Comparison of ENCODE assay signal across 8 cellular contexts in the genomic region with DNA sequence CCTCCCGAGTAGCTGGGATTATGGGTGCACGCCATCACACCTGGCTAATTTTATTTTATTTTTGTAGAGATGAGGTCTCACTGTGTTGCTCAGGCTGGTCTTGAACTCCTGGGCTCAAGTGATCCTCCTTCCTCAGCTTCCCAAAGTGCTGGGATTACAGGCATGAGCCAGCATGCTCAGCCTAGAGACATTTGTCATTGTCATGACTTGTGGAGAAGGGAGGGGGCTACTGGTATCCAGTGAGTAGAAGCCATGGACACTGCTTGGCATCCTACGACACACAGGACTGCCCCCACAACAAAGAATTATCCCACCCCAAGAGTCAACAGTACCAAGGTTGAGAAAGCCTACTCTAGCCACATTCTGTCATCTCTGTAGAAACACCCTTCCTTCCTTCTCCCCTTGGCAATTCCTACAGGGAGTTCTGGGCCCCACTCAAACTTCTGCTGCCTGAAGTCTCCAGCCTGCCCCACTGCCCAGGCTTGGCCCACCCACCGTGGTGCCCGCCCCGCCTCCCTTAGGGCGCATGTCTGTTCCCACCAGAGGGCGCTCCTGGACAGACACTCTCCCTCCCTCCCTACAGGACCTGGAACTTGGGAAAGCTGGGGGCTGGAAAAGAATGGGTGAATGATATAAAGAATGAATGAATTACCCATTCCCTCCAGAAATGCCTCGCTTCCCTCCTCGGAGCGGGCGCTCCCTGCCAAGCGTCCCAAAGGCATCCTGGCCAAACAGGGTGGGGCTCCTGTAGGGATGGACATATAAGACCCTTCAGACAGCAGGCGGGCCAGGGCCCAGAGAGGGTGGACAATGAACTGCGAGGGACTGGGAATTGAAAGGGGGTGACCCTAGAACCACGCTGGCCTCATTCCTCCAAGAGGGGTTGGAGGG. TPM values are rescaled to one million over a fixed set of nuclear protein-coding genes. Genes with fewer than 3 reads are reported as not detected.
A peak's percentile ranks its signal among the peaks of the same experiment; 100 is the strongest.
DNase-seq lines count a peak whose midpoint lies in the region; ATAC-seq and TF ChIP-seq lines count a peak whose summit lies in the region.

No MANE protein-coding gene starts in this region.

- peak overlapping the region; percentile 36 for H3K18ac ChIP-seq in H9 (ENCODE audit: insufficient read length, low read depth, low read length)

- H3K56ac ChIP-seq in H9 (ENCODE audit: insufficient read length, low read depth, low read length): no peak overlapping the region

- no peak overlapping the region for H2AFZ ChIP-seq in H9 (ENCODE audit: low read length)

- H3K79me2 ChIP-seq in H9 (ENCODE audit: insufficient read depth, low read length): no peaks in the 10 kb centered on the region

- H3K14ac ChIP-seq in H9 (ENCODE audit: insufficient read depth, low read length): peak overlapping the region; percentile 19; the same call in 1 of the 2 replicates

- H3K27ac ChIP-seq in H9 (ENCODE audit: insufficient read length, low read depth, low read length): no peak overlapping the region
- peak overlapping the region; percentile 97 for H3K27ac ChIP-seq in lower lobe of right lung

- no peak overlapping the region for H3K9ac ChIP-seq in H9 (ENCODE audit: extremely low read depth, insufficient read length, low read length)

- TF ChIP-seq CTCF in AG09319 (IDR thresholded peaks at IDR 0.05; ENCODE audit: low read depth, low read length): peak; percentile 92
- TF ChIP-seq CTCF in H9 (conservative IDR thresholded peaks at IDR 0.05): peak; percentile 88
- TF ChIP-seq CTCF in lower lobe of right lung (IDR thresholded peaks at IDR 0.05): peak; percentile 89

- no peaks in the 10 kb centered on the region for H4K20me1 ChIP-seq in H9 (ENCODE audit: control insufficient read depth, insufficient read depth, insufficient read length)

- no peak overlapping the region for H3T11ph ChIP-seq in H9 (ENCODE audit: low read length)

- H2BK5ac ChIP-seq in H9 (ENCODE audit: insufficient read length, low read length): no peak overlapping the region

- H2BK20ac ChIP-seq in H9 (ENCODE audit: low read depth, low read length, poor library complexity, severe bottlenecking): no peak overlapping the region

- no CpG with 5 or more reads among the region's 16 CpGs for WGBS in H9 (ENCODE audit: extremely low coverage, insufficient read length, low lambda C conversion rate)

- H3K4me2 ChIP-seq in H9 (ENCODE audit: insufficient read depth, insufficient read length, low read length): peak overlapping the region; percentile 50

- no peak overlapping the region for H3K4ac ChIP-seq in H9 (ENCODE audit: low read depth, low read length)

- no peaks in the 10 kb centered on the region for H3K9me3 ChIP-seq in H9 (ENCODE audit: control insufficient read depth, low read depth, low read length)
- no peaks in the 10 kb centered on the region for H3K9me3 ChIP-seq in lower lobe of right lung

- no peak overlapping the region for H4K91ac ChIP-seq in H9 (ENCODE audit: insufficient read length, low read depth, low read length)

- H4K5ac ChIP-seq in H9 (ENCODE audit: insufficient read length, low read depth, low read length): no peak overlapping the region

- no peaks in the 10 kb centered on the region for H3K9me3 Mint-ChIP-seq in H9

- DNase-seq in AG09319 (ENCODE audit: extremely low read depth, low read depth): peak; percentile 42
- DNase-seq in H9: peak; percentile 88
- peak; percentile 21 to 84 for DNase-seq in NCI-H526 (lab: John Stamatoyannopoulos, UW)
- DNase-seq in activated CD4-positive, alpha-beta T cell treated with anti-CD3 and anti-CD28 coated beads, Interleukin-2, amount 50 U/mL, for 48 hours: peak; percentile 87 to 89
- DNase-seq in ecto neural progenitor cell (ENCODE audit: low spot score): peak; percentile 93
- peak; percentile 91 for DNase-seq in lower lobe of right lung
- peak; percentile 59 for DNase-seq in stimulated activated CD8-positive, alpha-beta memory T cell treated with anti-CD3 and anti-CD28 coated beads, Interleukin-12 subunit alpha, Interleukin-12 subunit beta, amount 100 ng/mL, for 4 hours (ENCODE audit: low read depth)

- no peak overlapping the region for H2BK120ac ChIP-seq in H9 (ENCODE audit: low read depth, low read length, poor library complexity, severe bottlenecking)

- peaks cover 4% of the 10 kb centered on the region for H3K23me2 ChIP-seq in H9 (ENCODE audit: insufficient read length, low read depth, low read length, poor library complexity, severe bottlenecking)

- H3K36me3 Mint-ChIP-seq in H9 (ENCODE audit: insufficient read depth in 1 of 3, low read depth in 3 of 3): no peaks in the 10 kb centered on the region; a peak in 1 of 7 replicates

- peak overlapping the region; percentile 1 for H3K4me3 ChIP-seq in lower lobe of right lung

- H3K4me1 ChIP-seq in H9 (ENCODE audit: insufficient read depth, low read length) (no peaks in the 10 kb centered on the region), lower lobe of right lung (peaks cover 44% of the 10 kb centered on the region)

- no peak overlapping the region for H4K8ac ChIP-seq in H9 (replicated peaks; ENCODE audit: insufficient read length, low read depth, low read length)

- H2AK5ac ChIP-seq in H9 (ENCODE audit: insufficient read length, low read length): no peak overlapping the region

- H3K23ac ChIP-seq in H9 (ENCODE audit: insufficient read length, low read depth, low read length): no peak overlapping the region

- H3K79me1 ChIP-seq in H9 (ENCODE audit: insufficient read depth, low read depth, low read length, poor library complexity, severe bottlenecking): no peaks in the 10 kb centered on the region

- ATAC-seq in lower lobe of right lung (peak; percentile 70 to 72), GM21367 (IDR thresholded peaks at IDR 0.05; ENCODE audit: unreplicated experiment) (no peak)

- H3K4me1 Mint-ChIP-seq in H9: peaks cover 27 to 43% of the 10 kb centered on the region in 2 experiments

- H2BK12ac ChIP-seq in H9 (ENCODE audit: insufficient read length, low read depth, low read length): no peak overlapping the region

- H2BK15ac ChIP-seq in H9 (ENCODE audit: low read depth, low read length): no peak overlapping the region; the same call in 1 of the 2 replicates

- H3K27me3 Mint-ChIP-seq in H9 (ENCODE audit: low read depth): peaks cover 10% of the 10 kb centered on the region

- H3K4me3 Mint-ChIP-seq in H9: peak overlapping the region; percentile 81 to 91; a peak in 4 of 5 replicates

- H3K27me3 ChIP-seq in H9 (ENCODE audit: insufficient read depth, low read length) (no peaks in the 10 kb centered on the region), lower lobe of right lung (ENCODE audit: low read depth) (no peaks in the 10 kb centered on the region)

- peak overlapping the region; percentile 90 to 98 (median 90); a peak in 6 of 7 replicates for H3K27ac Mint-ChIP-seq in H9

- intact Hi-C loops in lower lobe of right lung (cut with DNase I): no loop called here

- H3K36me3 ChIP-seq in lower lobe of right lung: no peaks in the 10 kb centered on the region

RNA-seq across cellular contexts. Expression of gene EMP3, which starts 5.5 kb away (rescaled TPM):
- total RNA-seq in H9 (2021): 9.6 and 13.2 TPM in 2 replicates
- total RNA-seq in lower lobe of right lung: 123 TPM

RNA-seq across cellular contexts. Expression of gene TMEM143, which starts 43.8 kb away (rescaled TPM):
- total RNA-seq in H9 (2021) (15.2 and 16.0 TPM in 2 replicates), lower lobe of right lung (11.1 TPM)

RNA-seq across cellular contexts. Expression of gene SYNGR4, which starts 44.3 kb away (rescaled TPM):
- total RNA-seq in H9 (2021): 0.31 TPM in 1 of 2 replicates, not detected in the other
- not detected for total RNA-seq in lower lobe of right lung

RNA-seq across cellular contexts. Expression of gene ZNF114, which starts 50.0 kb away (rescaled TPM):
- 20.2 and 20.3 TPM in 2 replicates for total RNA-seq in H9 (2021)
- total RNA-seq in lower lobe of right lung: 1.4 TPM

Comparison
In these comparisons a context has a peak if more than half of its experiments do, and no peak if none do; other contexts are left out.
1. DNase-seq: peak in every context shown above with its lines; median percentile 93 in ecto neural progenitor cell; 91 in lower lobe of right lung; 88 in H9; 88 in activated CD4-positive, alpha-beta T cell treated with anti-CD3 and anti-CD28 coated beads, Interleukin-2, amount 50 U/mL, for 48 hours; 59 in stimulated activated CD8-positive, alpha-beta memory T cell treated with anti-CD3 and anti-CD28 coated beads, Interleukin-12 subunit alpha, Interleukin-12 subunit beta, amount 100 ng/mL, for 4 hours; 52 in NCI-H526; 42 in AG09319.